ENCODE assay signal across 18 cellular contexts in genomic region chr3:11606865-11607440, GRCh38. TPM values are rescaled to one million over a fixed set of nuclear protein-coding genes. Genes with fewer than 3 reads are reported as not detected.
DNase-seq lines count a peak whose midpoint lies in the region; ATAC-seq and TF ChIP-seq lines count a peak whose summit lies in the region.
"Had no signal": no experiment of that assay in that cellular context is flagged by ENCODE, and none has a peak within 500 bp of the region (broad histone marks: within the 10 kb centered on the region; RNA-seq: fewer than 3 reads in every experiment).

No MANE protein-coding gene starts in this region.

- no peaks in the 10 kb centered on the region for H3K9me3 Mint-ChIP-seq in stimulated activated naive CD8-positive, alpha-beta T cell treated with anti-CD3 and anti-CD28 coated beads, Interleukin-15, Interleukin-2, amounts not matched to agents 100 ng/mL and 50 ng/mL, for 24 hours
- H3K9me3 Mint-ChIP-seq in glutamatergic neuron (ENCODE audit: unreplicated experiment) = peaks cover 3% of the 10 kb centered on the region
- H3K9me3 Mint-ChIP-seq: activated T-cell treated with anti-CD3 and anti-CD28 coated beads, Interleukin-2, amount 50 U/mL, for 4 hours; dendritic cell treated with granulocyte-macrophage colony-stimulating factor and Interleukin-4, amounts not matched to agents 40 ng/mL and 50 ng/mL, for 4 days; T-helper 1 cell treated with Interleukin-12 subunit alpha and Interleukin-12 subunit beta and Interleukin-4 antibody, amounts not matched to agents 30 μg/mL and 1 μg/mL, for 36 hours had no signal

- H2AFZ ChIP-seq in mesenchymal stem cell (ENCODE audit: low read depth, low read length) = no peak overlapping the region

- peak overlapping the region in 1 of 2 experiments; percentile 48 for H3K18ac ChIP-seq in mesenchymal stem cell (ENCODE audit: low read depth in 1 of 2, low read length in 2 of 2)

- no peak for ATAC-seq in stimulated activated naive CD8-positive, alpha-beta T cell treated with anti-CD3 and anti-CD28 coated beads, Interleukin-15, Interleukin-2, amounts not matched to agents 100 U/mL and 50 U/mL, for 24 hours
- ATAC-seq in GM21526 (IDR thresholded peaks at IDR 0.05; ENCODE audit: low FRiP score, unreplicated experiment) (no peak), GM19395 (IDR thresholded peaks at IDR 0.05; ENCODE audit: unreplicated experiment) (no peak)
- ATAC-seq: activated T-cell treated with anti-CD3 and anti-CD28 coated beads, Interleukin-2, amount 50 U/mL, for 4 hours; left cardiac atrium had no signal

- H3K4me3 ChIP-seq in mesenchymal stem cell (ENCODE audit: insufficient read depth in 1 of 2, low read depth in 1 of 2, low read length in 2 of 2) = no peak overlapping the region
- H3K4me3 ChIP-seq: upper lobe of left lung had no signal

- no peak overlapping the region for H3K14ac ChIP-seq in mesenchymal stem cell (ENCODE audit: low read length in 2 of 2)

- H3K27me3 ChIP-seq in mesenchymal stem cell (ENCODE audit: control insufficient read depth in 1 of 2, insufficient read depth in 1 of 2, low read length in 2 of 2) = no peaks in the 10 kb centered on the region
- H3K27me3 ChIP-seq: upper lobe of left lung had no signal

- H3K4me1 ChIP-seq in mesenchymal stem cell (ENCODE audit: control insufficient read depth, insufficient read depth, low read depth, low read length) = peaks cover 22% of the 10 kb centered on the region

- no peaks in the 10 kb centered on the region for H3K27me3 Mint-ChIP-seq in stimulated activated naive CD8-positive, alpha-beta T cell treated with anti-CD3 and anti-CD28 coated beads, Interleukin-15, Interleukin-2, amounts not matched to agents 100 ng/mL and 50 ng/mL, for 24 hours
- peaks cover 2% of the 10 kb centered on the region for H3K27me3 Mint-ChIP-seq in glutamatergic neuron (ENCODE audit: unreplicated experiment)
- H3K27me3 Mint-ChIP-seq: dendritic cell treated with granulocyte-macrophage colony-stimulating factor and Interleukin-4, amounts not matched to agents 40 ng/mL and 50 ng/mL, for 4 days had no signal

- H3K27ac ChIP-seq in angular gyrus (ENCODE audit: low read depth, low read length) (peak overlapping the region; percentile 3), mesenchymal stem cell (ENCODE audit: low read length, poor library complexity, severe bottlenecking) (no peak overlapping the region)

- H2BK5ac ChIP-seq in mesenchymal stem cell (ENCODE audit: low read depth, low read length, poor library complexity, severe bottlenecking) = no peak overlapping the region

- 95% methylated on average over 6 of the region's 6 CpGs for WGBS in mesenchymal stem cell

- peaks cover 15% of the 10 kb centered on the region for H3K36me3 Mint-ChIP-seq in stimulated activated naive CD8-positive, alpha-beta T cell treated with anti-CD3 and anti-CD28 coated beads, Interleukin-15, Interleukin-2, amounts not matched to agents 100 ng/mL and 50 ng/mL, for 24 hours (ENCODE audit: low read depth)
- H3K36me3 Mint-ChIP-seq in glutamatergic neuron (ENCODE audit: unreplicated experiment) = no peaks in the 10 kb centered on the region

- H2AK5ac ChIP-seq in mesenchymal stem cell (ENCODE audit: low read length, severe bottlenecking) = no peak overlapping the region

- no peak overlapping the region for H2BK15ac ChIP-seq in mesenchymal stem cell (ENCODE audit: low read depth, poor library complexity, severe bottlenecking)

- peaks cover 3% of the 10 kb centered on the region for H3K79me1 ChIP-seq in mesenchymal stem cell (replicated peaks; ENCODE audit: low read length, poor library complexity, severe bottlenecking)

- H3K4me3 Mint-ChIP-seq in stimulated activated naive CD8-positive, alpha-beta T cell treated with anti-CD3 and anti-CD28 coated beads, Interleukin-15, Interleukin-2, amounts not matched to agents 100 ng/mL and 50 ng/mL, for 24 hours = no peak overlapping the region
- no peak overlapping the region for H3K4me3 Mint-ChIP-seq in glutamatergic neuron (ENCODE audit: unreplicated experiment)
- H3K4me3 Mint-ChIP-seq: activated T-cell treated with anti-CD3 and anti-CD28 coated beads, Interleukin-2, amount 50 U/mL, for 4 hours; dendritic cell treated with granulocyte-macrophage colony-stimulating factor and Interleukin-4, amounts not matched to agents 40 ng/mL and 50 ng/mL, for 4 days; T-helper 1 cell treated with Interleukin-12 subunit alpha and Interleukin-12 subunit beta and Interleukin-4 antibody, amounts not matched to agents 30 μg/mL and 1 μg/mL, for 36 hours had no signal

- peak overlapping the region; percentile 58 for H3K9ac ChIP-seq in mesenchymal stem cell (ENCODE audit: low read length)

- H3K9me3 ChIP-seq in mesenchymal stem cell (ENCODE audit: control insufficient read depth, low read length) = no peaks in the 10 kb centered on the region
- H3K9me3 ChIP-seq: upper lobe of left lung had no signal

- H3K23ac ChIP-seq in mesenchymal stem cell (ENCODE audit: low read length in 2 of 2) = no peak overlapping the region

- no peak overlapping the region for H4K91ac ChIP-seq in mesenchymal stem cell (ENCODE audit: low read length)

- no peak for TF ChIP-seq CTCF in glutamatergic neuron (IDR thresholded peaks at IDR 0.05; ENCODE audit: partially characterized antibody, unreplicated experiment)

- no peak overlapping the region for H2BK120ac ChIP-seq in mesenchymal stem cell (ENCODE audit: low read depth, low read length)

- H3K36me3 ChIP-seq in mesenchymal stem cell (ENCODE audit: control insufficient read depth in 1 of 2, insufficient read depth in 2 of 2, low read depth in 1 of 2, low read length in 2 of 2) = peaks cover 15 to 18% of the 10 kb centered on the region in 2 experiments

- peak overlapping the region; percentile 37 for H3K27ac Mint-ChIP-seq in stimulated activated naive CD8-positive, alpha-beta T cell treated with anti-CD3 and anti-CD28 coated beads, Interleukin-15, Interleukin-2, amounts not matched to agents 100 ng/mL and 50 ng/mL, for 24 hours
- no peak overlapping the region for H3K27ac Mint-ChIP-seq in glutamatergic neuron (ENCODE audit: unreplicated experiment)
- H3K27ac Mint-ChIP-seq: dendritic cell treated with granulocyte-macrophage colony-stimulating factor and Interleukin-4, amounts not matched to agents 40 ng/mL and 50 ng/mL, for 4 days; T-helper 1 cell treated with Interleukin-12 subunit alpha and Interleukin-12 subunit beta and Interleukin-4 antibody, amounts not matched to agents 30 μg/mL and 1 μg/mL, for 36 hours had no signal

- no peak overlapping the region for H3K4ac ChIP-seq in mesenchymal stem cell (ENCODE audit: low read depth in 1 of 2, low read length in 2 of 2)

- H3K4me2 ChIP-seq in mesenchymal stem cell (ENCODE audit: low read length, poor library complexity, severe bottlenecking) = no peak overlapping the region

- H2BK12ac ChIP-seq in mesenchymal stem cell (ENCODE audit: low read length in 2 of 2) = peak overlapping the region in 1 of 2 experiments; percentile 42

- peaks cover 84% of the 10 kb centered on the region for H3K4me1 Mint-ChIP-seq in stimulated activated naive CD8-positive, alpha-beta T cell treated with anti-CD3 and anti-CD28 coated beads, Interleukin-15, Interleukin-2, amounts not matched to agents 100 ng/mL and 50 ng/mL, for 24 hours (ENCODE audit: low read depth)
- peaks cover 45% of the 10 kb centered on the region for H3K4me1 Mint-ChIP-seq in glutamatergic neuron (ENCODE audit: low read depth, unreplicated experiment)

- DNase-seq in stimulated activated naive CD8-positive, alpha-beta T cell treated with anti-CD3 and anti-CD28 coated beads, Interleukin-15, Interleukin-2, amounts not matched to agents 100 U/mL and 50 U/mL, for 24 hours = no peak
- DNase-seq in mesenchymal stem cell = no peak
- DNase-seq in glutamatergic neuron = no peak
- DNase-seq in activated T-cell treated with anti-CD3 and anti-CD28 coated beads, Interleukin-2, amount 50 U/mL, for 48 hours = no peak
- DNase-seq: activated CD4-positive, alpha-beta T cell treated with anti-CD3 and anti-CD28 coated beads for 4 hours; activated T-cell treated with anti-CD3 and anti-CD28 coated beads, Interleukin-2, amount 50 U/mL, for 4 hours; anterior cingulate cortex; DMS 273 treated with DMSO at 0.1 percent for 48 hours; hippocampal formation; left cardiac atrium; stimulated activated CD4-positive, alpha-beta T cell treated with anti-CD3 and anti-CD28 coated beads, Interleukin-4, amount 100 ng/mL, for 1 hour; upper lobe of left lung had no signal

- no peak overlapping the region for H4K8ac ChIP-seq in mesenchymal stem cell (ENCODE audit: low read length)

RNA-seq across cellular contexts. Expression of gene VGLL4, which starts 36.8 kb away (rescaled TPM):
- 73.9 TPM for polyA plus RNA-seq in mesenchymal stem cell (2013, experiment 1 of 2)
- 71.8 TPM for polyA plus RNA-seq in mesenchymal stem cell (2013, experiment 2 of 2)
- 29.4 TPM for total RNA-seq in glutamatergic neuron (ENCODE audit: unreplicated experiment)
